Comparison of ENCODE assay signal across 8 cellular contexts in the genomic region with DNA sequence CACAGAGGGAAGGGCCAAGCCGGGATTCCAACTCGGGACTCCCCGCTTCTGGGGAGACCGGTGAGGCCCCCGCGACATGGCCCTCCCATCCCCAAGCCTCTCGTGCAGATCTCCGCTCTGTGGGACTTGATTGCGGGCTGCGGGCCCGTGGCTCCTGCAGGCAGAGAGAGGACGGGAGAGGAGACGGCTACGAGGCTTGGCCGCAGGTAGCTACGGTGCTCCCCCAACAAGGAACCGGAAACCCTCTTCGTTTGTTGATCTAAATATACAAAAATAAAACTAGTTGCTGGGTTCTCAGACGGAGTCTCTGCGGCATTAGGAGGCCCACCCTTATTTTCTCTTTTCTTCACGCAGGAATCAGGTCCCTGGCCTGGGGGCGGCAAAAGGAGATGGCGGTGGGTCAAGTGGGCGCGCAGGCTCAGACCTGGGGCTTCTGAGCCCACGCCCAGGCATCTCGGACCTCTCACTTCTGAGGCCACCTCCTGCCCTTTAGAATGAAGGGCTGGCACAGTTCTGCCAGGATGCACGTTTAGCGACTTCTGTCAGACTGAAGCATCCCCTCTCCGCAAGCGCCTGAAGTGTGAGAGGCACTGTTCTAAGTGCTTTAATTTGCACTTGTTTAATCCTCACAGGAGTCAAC. TPM values are rescaled to one million over a fixed set of nuclear protein-coding genes. Genes with fewer than 3 reads are reported as not detected.
DNase-seq lines count a peak whose midpoint lies in the region; ATAC-seq, FAIRE-seq and TF ChIP-seq lines count a peak whose summit lies in the region.

No MANE protein-coding gene starts in this region.

- H3K4me1 ChIP-seq in pancreas, result peaks cover 11 to 16% (median 15%) of the 10 kb centered on the region in 3 donors

- H3K4me3 ChIP-seq in fibroblast of pulmonary artery (replicated peaks; ENCODE audit: low read depth, low read length), result peak overlapping the region; percentile 82
- peak overlapping the region; percentile 63 to 79 (median 70) for H3K4me3 ChIP-seq in pancreas

- no peaks in the 10 kb centered on the region for H3K9me3 Mint-ChIP-seq in CD4-positive, alpha-beta T cell
- H3K9me3 Mint-ChIP-seq in activated CD8-positive, alpha-beta T cell treated with anti-CD3 and anti-CD28 coated beads, Interleukin-2, amount 10 ng/mL, durations not matched to agents 7 days and 5 days (ENCODE audit: insufficient read depth), result no peaks in the 10 kb centered on the region

- DNase-seq in CD4-positive, alpha-beta T cell, result peak; percentile 19 to 64 (median 42)
- DNase-seq in activated CD8-positive, alpha-beta T cell treated with anti-CD3 and anti-CD28 coated beads, Interleukin-2, amount 10 ng/mL, durations not matched to agents 7 days and 5 days, result peak; percentile 64
- DNase-seq in fibroblast of pulmonary artery (ENCODE audit: low read depth) (no peak), pancreas (no peak), NCI-H1092 (lab: John Stamatoyannopoulos, UW) (no peak), NCI-H510A (lab: John Stamatoyannopoulos, UW) (no peak)

- no peaks in the 10 kb centered on the region for H3K27me3 ChIP-seq in CD4-positive, alpha-beta T cell (ENCODE audit: control insufficient read depth, insufficient read depth, low read length)
- H3K27me3 ChIP-seq in pancreas, result no peaks in the 10 kb centered on the region

- CTCF ChIA-PET in CD4-positive, alpha-beta T cell (lab: Charles Lee), result interaction anchor here (1.0 to 3.2 kb wide), 5 partner anchors 29 to 209 kb away, joined by 3 to 16 read pairs (median 9); partner anchors contain the start of gene LEO1
- CTCF ChIA-PET in activated CD8-positive, alpha-beta T cell treated with anti-CD3 and anti-CD28 coated beads, Interleukin-2, amount 10 ng/mL, durations not matched to agents 7 days and 5 days (lab: Charles Lee), result interaction anchor here (0.6 to 7.8 kb wide), 9 partner anchors 9 to 530 kb away, joined by 3 to 50 read pairs (median 7); partner anchors contain the start of gene LEO1

- ATAC-seq in CD4-positive, alpha-beta T cell (ENCODE audit: poor library complexity), result peak; percentile 47
- peak; percentile 22 for ATAC-seq in GM19467 (IDR thresholded peaks at IDR 0.05; ENCODE audit: unreplicated experiment)
- ATAC-seq in HG03521 (IDR thresholded peaks at IDR 0.05; ENCODE audit: unreplicated experiment), result peak; percentile 23
- peak; percentile 48 for ATAC-seq in activated CD8-positive, alpha-beta T cell treated with anti-CD3 and anti-CD28 coated beads, Interleukin-2, amount 10 ng/mL, durations not matched to agents 7 days and 5 days
- ATAC-seq in pancreas, result peak; percentile 4 to 32 (median 16)

- peaks cover 47% of the 10 kb centered on the region for H3K4me1 Mint-ChIP-seq in CD4-positive, alpha-beta T cell (ENCODE audit: low read depth)
- peaks cover 35% of the 10 kb centered on the region for H3K4me1 Mint-ChIP-seq in activated CD8-positive, alpha-beta T cell treated with anti-CD3 and anti-CD28 coated beads, Interleukin-2, amount 10 ng/mL, durations not matched to agents 7 days and 5 days (ENCODE audit: low read depth)

- peak overlapping the region; percentile 98 for H3K4me3 Mint-ChIP-seq in CD4-positive, alpha-beta T cell
- peak overlapping the region; percentile 84 for H3K4me3 Mint-ChIP-seq in activated CD8-positive, alpha-beta T cell treated with anti-CD3 and anti-CD28 coated beads, Interleukin-2, amount 10 ng/mL, durations not matched to agents 7 days and 5 days

- H3K36me3 ChIP-seq in pancreas, result no peaks in the 10 kb centered on the region

- POLR2A ChIA-PET in CD4-positive, alpha-beta T cell (lab: Charles Lee), result interaction anchor here (0.5 to 3.3 kb wide), 32 partner anchors 8 to 1826 kb away, joined by 3 to 64 read pairs (median 8); partner anchors contain the start of genes GABPB1, GNB5, LEO1 and LYSMD2
- POLR2A ChIA-PET in activated CD8-positive, alpha-beta T cell treated with anti-CD3 and anti-CD28 coated beads, Interleukin-2, amount 10 ng/mL, durations not matched to agents 7 days and 5 days (lab: Charles Lee), result interaction anchor here (0.6 to 2.7 kb wide), 10 partner anchors 9 to 569 kb away, joined by 3 to 14 read pairs (median 6); partner anchors contain the start of gene LEO1

- no peak for TF ChIP-seq CTCF in CD4-positive, alpha-beta T cell (IDR thresholded peaks at IDR 0.05)
- TF ChIP-seq CTCF in fibroblast of pulmonary artery (IDR thresholded peaks at IDR 0.05; ENCODE audit: low read length, missing control alignments), result no peak
- TF ChIP-seq CTCF in pancreas (IDR thresholded peaks at IDR 0.05), result no peak

- intact Hi-C loops in CD4-positive, alpha-beta T cell (cut with DNase I, micrococcal nuclease), result loop anchor here (1.0 to 5.0 kb wide), 4 partner anchors 28 to 198 kb away; no protein-coding TSS in a partner anchor
- intact Hi-C loops in pancreas (cut with DNase I), result no loop called here

- peaks cover 20% of the 10 kb centered on the region for H3K36me3 Mint-ChIP-seq in CD4-positive, alpha-beta T cell (ENCODE audit: low read depth)
- peaks cover 2% of the 10 kb centered on the region for H3K36me3 Mint-ChIP-seq in activated CD8-positive, alpha-beta T cell treated with anti-CD3 and anti-CD28 coated beads, Interleukin-2, amount 10 ng/mL, durations not matched to agents 7 days and 5 days (ENCODE audit: low read depth)

- H3K27me3 Mint-ChIP-seq in CD4-positive, alpha-beta T cell, result no peaks in the 10 kb centered on the region
- no peaks in the 10 kb centered on the region for H3K27me3 Mint-ChIP-seq in activated CD8-positive, alpha-beta T cell treated with anti-CD3 and anti-CD28 coated beads, Interleukin-2, amount 10 ng/mL, durations not matched to agents 7 days and 5 days (ENCODE audit: low read depth)

- WGBS in pancreas, 2 donors, result 28 to 29% methylated on average over 30 to 31 of the region's 31 CpGs

- peak overlapping the region; percentile 95 for H3K27ac ChIP-seq in CD4-positive, alpha-beta T cell (ENCODE audit: low read depth, low read length)
- peak overlapping the region; percentile 80 to 87 (median 82) for H3K27ac ChIP-seq in pancreas

- peak overlapping the region; percentile 94 for H3K27ac Mint-ChIP-seq in CD4-positive, alpha-beta T cell
- peak overlapping the region; percentile 96 for H3K27ac Mint-ChIP-seq in activated CD8-positive, alpha-beta T cell treated with anti-CD3 and anti-CD28 coated beads, Interleukin-2, amount 10 ng/mL, durations not matched to agents 7 days and 5 days

- no peaks in the 10 kb centered on the region for H3K9me3 ChIP-seq in CD4-positive, alpha-beta T cell (ENCODE audit: control insufficient read depth, low read length)
- H3K9me3 ChIP-seq in pancreas, result no peaks in the 10 kb centered on the region

- FAIRE-seq in pancreas (lab: Jason Lieb, UNC), result no peak

RNA-seq across cellular contexts. Expression of gene GNB5, which starts 10.9 kb away (rescaled TPM):
- 10 to 100 TPM; 79.6 to 80.3 TPM for total RNA-seq in CD4-positive, alpha-beta T cell
- total RNA-seq in activated CD8-positive, alpha-beta T cell treated with anti-CD3 and anti-CD28 coated beads, Interleukin-2, amount 10 ng/mL, durations not matched to agents 7 days and 5 days, result 10 to 100 TPM; 33.8 to 37.0 TPM
- total RNA-seq in pancreas, result 10 to 100 TPM; 12.2 to 19.0 (median 15.6) TPM
- polyA plus RNA-seq in pancreas, result 10 to 100 TPM; 15.7 to 28.2 TPM

Comparison
In these comparisons a context has a peak if more than half of its experiments do, and no peak if none do; other contexts are left out.
1. DNase-seq: peak in CD4-positive, alpha-beta T cell (10 of 10) and activated CD8-positive, alpha-beta T cell treated with anti-CD3 and anti-CD28 coated beads, Interleukin-2, amount 10 ng/mL, durations not matched to agents 7 days and 5 days (single experiment); none in fibroblast of pulmonary artery (single experiment), pancreas (0 of 6), NCI-H1092 (single experiment) and NCI-H510A (single experiment).
2. intact Hi-C loops: an anchor here in CD4-positive, alpha-beta T cell (1.0 to 5.0 kb wide); none called in pancreas.
3. Peak in every context shown above with its lines, with median percentiles within 50 percentile points of each other: ATAC-seq.